1 cellular context compared by ENCODE assay signal in the genomic region with DNA sequence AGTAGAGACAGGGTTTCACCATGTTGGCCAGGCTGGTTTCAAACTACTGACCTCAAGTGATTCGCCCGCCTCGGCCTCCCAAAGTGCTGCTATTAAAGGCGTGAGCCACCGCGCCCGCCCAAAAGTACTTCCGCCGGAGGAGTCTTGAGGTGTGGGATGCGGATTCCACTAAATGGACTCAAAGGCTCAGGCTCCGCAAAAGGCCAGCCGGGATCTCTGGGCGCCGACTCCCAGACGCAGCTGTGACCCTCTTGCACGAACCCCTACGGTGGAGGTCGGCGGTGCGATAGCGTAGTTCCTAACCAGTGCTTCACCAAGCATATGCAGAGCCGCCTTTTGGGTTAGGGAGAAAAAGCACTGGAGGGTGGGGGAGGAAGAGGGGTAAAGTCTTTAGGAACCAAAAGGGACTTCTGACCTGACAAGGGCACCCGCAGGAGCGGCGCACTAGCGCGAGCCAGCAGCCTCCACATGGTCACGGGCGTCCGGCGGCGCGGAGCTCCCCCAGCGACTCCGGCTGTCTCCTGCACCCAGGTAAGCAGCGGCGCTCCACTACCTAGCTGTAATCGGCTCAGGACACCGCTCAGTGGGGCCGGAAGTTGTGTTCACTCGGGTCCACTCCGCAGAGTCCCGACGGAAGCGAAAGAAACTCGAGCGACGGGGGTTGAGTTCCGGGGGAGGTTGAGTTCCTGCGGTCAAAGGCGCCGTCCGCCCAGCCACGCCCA.
A peak's percentile ranks its signal among the peaks of the same experiment; 100 is the strongest.
TF ChIP-seq lines count a peak whose summit lies in the region.

A gene (minus strand): TSS at position 590 of the 722 bp plus-strand sequence. CDS start 120 bp downstream, at position 470.

TF ChIP-seq in HepG2, 621 proteins besides CTCF, POLR2A, EP300 and RAD21 (continued from another document and continues in another):
- TF ChIP-seq SP1 (IDR thresholded peaks at IDR 0.05) (no peak), SP1 (CRISPR knock-in tag; IDR thresholded peaks at IDR 0.05) (peak; percentile 78; the same call in 1 of the 2 replicates), SIN3A (IDR thresholded peaks at IDR 0.05; ENCODE audit: borderline replicate concordance, low read depth, low read length) (0 out of 2 replicates have a peak, but pooled peaks have one; percentile 55), HNRNPK (IDR thresholded peaks at IDR 0.05; ENCODE audit: low read depth, low read length, poor library complexity, severe bottlenecking) (peak; percentile 28), ZNF773 (CRISPR knock-in tag; IDR thresholded peaks at IDR 0.05; ENCODE audit: borderline replicate concordance) (no peak), ATM (IDR thresholded peaks at IDR 0.05; ENCODE audit: borderline replicate concordance) (no peak), MAFG (CRISPR knock-in tag; IDR thresholded peaks at IDR 0.05) (no peak), ZNF543 (CRISPR knock-in tag; IDR thresholded peaks at IDR 0.05) (peak; percentile 55; the same call in 1 of the 2 replicates), FOXK2 (IDR thresholded peaks at IDR 0.05) (peak; percentile 39; the same call in 1 of the 2 replicates), SOX6 (IDR thresholded peaks at IDR 0.05) (no peak), SOX6 (CRISPR knock-in tag; IDR thresholded peaks at IDR 0.05) (peak; percentile 70), HHEX (CRISPR knock-in tag; IDR thresholded peaks at IDR 0.05) (no peak), SRSF1 (optimal IDR thresholded peaks at IDR 0.05; ENCODE audit: low read depth, low read length) (peak; percentile 94), ZSCAN25 (CRISPR knock-in tag; IDR thresholded peaks at IDR 0.05) (peak; percentile 70), JUND (CRISPR knock-in tag; IDR thresholded peaks at IDR 0.05) (0 out of 2 replicates have a peak, but pooled peaks have one; percentile 23), ZNF274 (CRISPR knock-in tag; IDR thresholded peaks at IDR 0.05) (peak; percentile 77; the same call in 1 of the 2 replicates), MTF1 (CRISPR knock-in tag; IDR thresholded peaks at IDR 0.05) (no peak), ZNF256 (CRISPR knock-in tag; conservative IDR thresholded peaks at IDR 0.05) (no peak), EZH2 (conservative IDR thresholded peaks at IDR 0.05; ENCODE audit: low read depth, low read length) (no peak), RBM39 (IDR thresholded peaks at IDR 0.05; ENCODE audit: low read depth, low read length, poor library complexity, severe bottlenecking) (peak; percentile 80), ZNF30 (CRISPR knock-in tag; IDR thresholded peaks at IDR 0.05) (no peak), KLF15 (CRISPR knock-in tag; IDR thresholded peaks at IDR 0.05; ENCODE audit: borderline replicate concordance) (no peak), ONECUT2 (CRISPR knock-in tag; IDR thresholded peaks at IDR 0.05) (no peak), CREM (IDR thresholded peaks at IDR 0.05) (peak; percentile 76; the same call in 1 of the 2 replicates), CREM (CRISPR knock-in tag; IDR thresholded peaks at IDR 0.05) (no peak), ZNF33B (CRISPR knock-in tag; IDR thresholded peaks at IDR 0.05) (peak; percentile 47; the same call in 1 of the 2 replicates), PHF21A (CRISPR knock-in tag; IDR thresholded peaks at IDR 0.05) (peak; percentile 94), ZNF441 (CRISPR knock-in tag; IDR thresholded peaks at IDR 0.05; ENCODE audit: borderline replicate concordance) (peak; percentile 31; the same call in 1 of the 2 replicates), CAMTA2 (CRISPR knock-in tag; IDR thresholded peaks at IDR 0.05; ENCODE audit: borderline replicate concordance) (no peak), ZNF124 (CRISPR knock-in tag; IDR thresholded peaks at IDR 0.05) (peak; percentile 74; the same call in 1 of the 2 replicates), TCF7L2 (IDR thresholded peaks at IDR 0.05; ENCODE audit: low read depth, low read length) (no peak), HNRNPUL1 (IDR thresholded peaks at IDR 0.05; ENCODE audit: low read depth, low read length) (no peak), EED (CRISPR knock-in tag; IDR thresholded peaks at IDR 0.05) (no peak), KMT2A (CRISPR knock-in tag; IDR thresholded peaks at IDR 0.05) (peak; percentile 98), ZNF430 (CRISPR knock-in tag; IDR thresholded peaks at IDR 0.05) (peak; percentile 72; the same call in 1 of the 2 replicates), KLF6 (CRISPR knock-in tag; IDR thresholded peaks at IDR 0.05) (peak; percentile 76; the same call in 1 of the 2 replicates), YEATS2 (CRISPR knock-in tag; IDR thresholded peaks at IDR 0.05; ENCODE audit: borderline replicate concordance) (peak; percentile 94), MEF2D (CRISPR knock-in tag; IDR thresholded peaks at IDR 0.05) (peak; percentile 23; the same call in 1 of the 2 replicates), ZNF230 (CRISPR knock-in tag; IDR thresholded peaks at IDR 0.05) (0 out of 2 replicates have a peak, but pooled peaks have one; percentile 38), HCFC1 (IDR thresholded peaks at IDR 0.05; ENCODE audit: low read depth, low read length) (peak; percentile 77), ZNF7 (CRISPR knock-in tag; IDR thresholded peaks at IDR 0.05) (no peak), ELF3 (CRISPR knock-in tag; IDR thresholded peaks at IDR 0.05) (peak; percentile 65; the same call in 1 of the 2 replicates), TOPORS (CRISPR knock-in tag; IDR thresholded peaks at IDR 0.05) (0 out of 2 replicates have a peak, but pooled peaks have one; percentile 20)
- TF ChIP-seq, protein P1, sequence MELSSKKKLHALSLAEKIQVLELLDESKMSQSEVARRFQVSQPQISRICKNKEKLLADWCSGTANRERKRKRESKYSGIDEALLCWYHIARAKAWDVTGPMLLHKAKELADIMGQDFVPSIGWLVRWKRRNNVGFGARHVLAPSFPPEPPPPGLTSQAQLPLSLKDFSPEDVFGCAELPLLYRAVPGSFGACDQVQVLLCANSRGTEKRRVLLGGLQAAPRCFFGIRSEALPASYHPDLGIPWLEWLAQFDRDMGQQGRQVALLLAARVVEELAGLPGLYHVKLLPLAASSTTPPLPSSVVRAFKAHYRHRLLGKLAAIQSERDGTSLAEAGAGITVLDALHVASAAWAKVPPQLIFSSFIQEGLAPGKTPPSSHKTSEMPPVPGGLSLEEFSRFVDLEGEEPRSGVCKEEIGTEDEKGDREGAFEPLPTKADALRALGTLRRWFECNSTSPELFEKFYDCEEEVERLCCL (CRISPR knock-in tag; IDR thresholded peaks at IDR 0.05; ENCODE audit: borderline replicate concordance) = no peak
- TF ChIP-seq, protein P2, sequence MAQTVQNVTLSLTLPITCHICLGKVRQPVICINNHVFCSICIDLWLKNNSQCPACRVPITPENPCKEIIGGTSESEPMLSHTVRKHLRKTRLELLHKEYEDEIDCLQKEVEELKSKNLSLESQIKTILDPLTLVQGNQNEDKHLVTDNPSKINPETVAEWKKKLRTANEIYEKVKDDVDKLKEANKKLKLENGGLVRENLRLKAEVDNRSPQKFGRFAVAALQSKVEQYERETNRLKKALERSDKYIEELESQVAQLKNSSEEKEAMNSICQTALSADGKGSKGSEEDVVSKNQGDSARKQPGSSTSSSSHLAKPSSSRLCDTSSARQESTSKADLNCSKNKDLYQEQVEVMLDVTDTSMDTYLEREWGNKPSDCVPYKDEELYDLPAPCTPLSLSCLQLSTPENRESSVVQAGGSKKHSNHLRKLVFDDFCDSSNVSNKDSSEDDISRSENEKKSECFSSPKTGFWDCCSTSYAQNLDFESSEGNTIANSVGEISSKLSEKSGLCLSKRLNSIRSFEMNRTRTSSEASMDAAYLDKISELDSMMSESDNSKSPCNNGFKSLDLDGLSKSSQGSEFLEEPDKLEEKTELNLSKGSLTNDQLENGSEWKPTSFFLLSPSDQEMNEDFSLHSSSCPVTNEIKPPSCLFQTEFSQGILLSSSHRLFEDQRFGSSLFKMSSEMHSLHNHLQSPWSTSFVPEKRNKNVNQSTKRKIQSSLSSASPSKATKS (CRISPR knock-in tag; IDR thresholded peaks at IDR 0.05) = peak; percentile 82; the same call in 1 of the 2 replicates
- TF ChIP-seq, protein P3, sequence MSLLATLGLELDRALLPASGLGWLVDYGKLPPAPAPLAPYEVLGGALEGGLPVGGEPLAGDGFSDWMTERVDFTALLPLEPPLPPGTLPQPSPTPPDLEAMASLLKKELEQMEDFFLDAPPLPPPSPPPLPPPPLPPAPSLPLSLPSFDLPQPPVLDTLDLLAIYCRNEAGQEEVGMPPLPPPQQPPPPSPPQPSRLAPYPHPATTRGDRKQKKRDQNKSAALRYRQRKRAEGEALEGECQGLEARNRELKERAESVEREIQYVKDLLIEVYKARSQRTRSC (CRISPR knock-in tag; IDR thresholded peaks at IDR 0.05; ENCODE audit: low read depth) = no peak
- TF ChIP-seq, protein P4, sequence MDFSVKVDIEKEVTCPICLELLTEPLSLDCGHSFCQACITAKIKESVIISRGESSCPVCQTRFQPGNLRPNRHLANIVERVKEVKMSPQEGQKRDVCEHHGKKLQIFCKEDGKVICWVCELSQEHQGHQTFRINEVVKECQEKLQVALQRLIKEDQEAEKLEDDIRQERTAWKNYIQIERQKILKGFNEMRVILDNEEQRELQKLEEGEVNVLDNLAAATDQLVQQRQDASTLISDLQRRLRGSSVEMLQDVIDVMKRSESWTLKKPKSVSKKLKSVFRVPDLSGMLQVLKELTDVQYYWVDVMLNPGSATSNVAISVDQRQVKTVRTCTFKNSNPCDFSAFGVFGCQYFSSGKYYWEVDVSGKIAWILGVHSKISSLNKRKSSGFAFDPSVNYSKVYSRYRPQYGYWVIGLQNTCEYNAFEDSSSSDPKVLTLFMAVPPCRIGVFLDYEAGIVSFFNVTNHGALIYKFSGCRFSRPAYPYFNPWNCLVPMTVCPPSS (IDR thresholded peaks at IDR 0.05) = no peak
- TF ChIP-seq, protein P5, sequence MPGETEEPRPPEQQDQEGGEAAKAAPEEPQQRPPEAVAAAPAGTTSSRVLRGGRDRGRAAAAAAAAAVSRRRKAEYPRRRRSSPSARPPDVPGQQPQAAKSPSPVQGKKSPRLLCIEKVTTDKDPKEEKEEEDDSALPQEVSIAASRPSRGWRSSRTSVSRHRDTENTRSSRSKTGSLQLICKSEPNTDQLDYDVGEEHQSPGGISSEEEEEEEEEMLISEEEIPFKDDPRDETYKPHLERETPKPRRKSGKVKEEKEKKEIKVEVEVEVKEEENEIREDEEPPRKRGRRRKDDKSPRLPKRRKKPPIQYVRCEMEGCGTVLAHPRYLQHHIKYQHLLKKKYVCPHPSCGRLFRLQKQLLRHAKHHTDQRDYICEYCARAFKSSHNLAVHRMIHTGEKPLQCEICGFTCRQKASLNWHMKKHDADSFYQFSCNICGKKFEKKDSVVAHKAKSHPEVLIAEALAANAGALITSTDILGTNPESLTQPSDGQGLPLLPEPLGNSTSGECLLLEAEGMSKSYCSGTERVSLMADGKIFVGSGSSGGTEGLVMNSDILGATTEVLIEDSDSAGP (CRISPR knock-in tag; IDR thresholded peaks at IDR 0.05; ENCODE audit: borderline replicate concordance) = peak; percentile 95; the same call in 1 of the 2 replicates
- TF ChIP-seq, protein P6, sequence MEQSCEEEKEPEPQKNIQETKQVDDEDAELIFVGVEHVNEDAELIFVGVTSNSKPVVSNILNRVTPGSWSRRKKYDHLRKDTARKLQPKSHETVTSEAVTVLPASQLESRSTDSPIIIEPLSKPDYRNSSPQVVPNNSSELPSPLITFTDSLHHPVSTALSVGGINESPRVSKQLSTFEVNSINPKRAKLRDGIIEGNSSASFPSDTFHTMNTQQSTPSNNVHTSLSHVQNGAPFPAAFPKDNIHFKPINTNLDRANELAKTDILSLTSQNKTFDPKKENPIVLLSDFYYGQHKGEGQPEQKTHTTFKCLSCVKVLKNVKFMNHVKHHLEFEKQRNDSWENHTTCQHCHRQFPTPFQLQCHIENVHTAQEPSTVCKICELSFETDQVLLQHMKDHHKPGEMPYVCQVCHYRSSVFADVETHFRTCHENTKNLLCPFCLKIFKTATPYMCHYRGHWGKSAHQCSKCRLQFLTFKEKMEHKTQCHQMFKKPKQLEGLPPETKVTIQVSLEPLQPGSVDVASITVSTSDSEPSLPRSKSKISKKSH (CRISPR knock-in tag; IDR thresholded peaks at IDR 0.05; ENCODE audit: borderline replicate concordance) = peak; percentile 96
- TF ChIP-seq, protein P7, sequence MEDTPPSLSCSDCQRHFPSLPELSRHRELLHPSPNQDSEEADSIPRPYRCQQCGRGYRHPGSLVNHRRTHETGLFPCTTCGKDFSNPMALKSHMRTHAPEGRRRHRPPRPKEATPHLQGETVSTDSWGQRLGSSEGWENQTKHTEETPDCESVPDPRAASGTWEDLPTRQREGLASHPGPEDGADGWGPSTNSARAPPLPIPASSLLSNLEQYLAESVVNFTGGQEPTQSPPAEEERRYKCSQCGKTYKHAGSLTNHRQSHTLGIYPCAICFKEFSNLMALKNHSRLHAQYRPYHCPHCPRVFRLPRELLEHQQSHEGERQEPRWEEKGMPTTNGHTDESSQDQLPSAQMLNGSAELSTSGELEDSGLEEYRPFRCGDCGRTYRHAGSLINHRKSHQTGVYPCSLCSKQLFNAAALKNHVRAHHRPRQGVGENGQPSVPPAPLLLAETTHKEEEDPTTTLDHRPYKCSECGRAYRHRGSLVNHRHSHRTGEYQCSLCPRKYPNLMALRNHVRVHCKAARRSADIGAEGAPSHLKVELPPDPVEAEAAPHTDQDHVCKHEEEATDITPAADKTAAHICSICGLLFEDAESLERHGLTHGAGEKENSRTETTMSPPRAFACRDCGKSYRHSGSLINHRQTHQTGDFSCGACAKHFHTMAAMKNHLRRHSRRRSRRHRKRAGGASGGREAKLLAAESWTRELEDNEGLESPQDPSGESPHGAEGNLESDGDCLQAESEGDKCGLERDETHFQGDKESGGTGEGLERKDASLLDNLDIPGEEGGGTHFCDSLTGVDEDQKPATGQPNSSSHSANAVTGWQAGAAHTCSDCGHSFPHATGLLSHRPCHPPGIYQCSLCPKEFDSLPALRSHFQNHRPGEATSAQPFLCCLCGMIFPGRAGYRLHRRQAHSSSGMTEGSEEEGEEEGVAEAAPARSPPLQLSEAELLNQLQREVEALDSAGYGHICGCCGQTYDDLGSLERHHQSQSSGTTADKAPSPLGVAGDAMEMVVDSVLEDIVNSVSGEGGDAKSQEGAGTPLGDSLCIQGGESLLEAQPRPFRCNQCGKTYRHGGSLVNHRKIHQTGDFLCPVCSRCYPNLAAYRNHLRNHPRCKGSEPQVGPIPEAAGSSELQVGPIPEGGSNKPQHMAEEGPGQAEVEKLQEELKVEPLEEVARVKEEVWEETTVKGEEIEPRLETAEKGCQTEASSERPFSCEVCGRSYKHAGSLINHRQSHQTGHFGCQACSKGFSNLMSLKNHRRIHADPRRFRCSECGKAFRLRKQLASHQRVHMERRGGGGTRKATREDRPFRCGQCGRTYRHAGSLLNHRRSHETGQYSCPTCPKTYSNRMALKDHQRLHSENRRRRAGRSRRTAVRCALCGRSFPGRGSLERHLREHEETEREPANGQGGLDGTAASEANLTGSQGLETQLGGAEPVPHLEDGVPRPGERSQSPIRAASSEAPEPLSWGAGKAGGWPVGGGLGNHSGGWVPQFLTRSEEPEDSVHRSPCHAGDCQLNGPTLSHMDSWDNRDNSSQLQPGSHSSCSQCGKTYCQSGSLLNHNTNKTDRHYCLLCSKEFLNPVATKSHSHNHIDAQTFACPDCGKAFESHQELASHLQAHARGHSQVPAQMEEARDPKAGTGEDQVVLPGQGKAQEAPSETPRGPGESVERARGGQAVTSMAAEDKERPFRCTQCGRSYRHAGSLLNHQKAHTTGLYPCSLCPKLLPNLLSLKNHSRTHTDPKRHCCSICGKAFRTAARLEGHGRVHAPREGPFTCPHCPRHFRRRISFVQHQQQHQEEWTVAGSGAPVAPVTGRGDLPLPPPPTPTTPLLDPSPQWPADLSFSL (CRISPR knock-in tag; IDR thresholded peaks at IDR 0.05) = 0 out of 2 replicates have a peak, but pooled peaks have one; percentile 30
